Comparison of ENCODE assay signal across 9 cellular contexts in the genomic region with DNA sequence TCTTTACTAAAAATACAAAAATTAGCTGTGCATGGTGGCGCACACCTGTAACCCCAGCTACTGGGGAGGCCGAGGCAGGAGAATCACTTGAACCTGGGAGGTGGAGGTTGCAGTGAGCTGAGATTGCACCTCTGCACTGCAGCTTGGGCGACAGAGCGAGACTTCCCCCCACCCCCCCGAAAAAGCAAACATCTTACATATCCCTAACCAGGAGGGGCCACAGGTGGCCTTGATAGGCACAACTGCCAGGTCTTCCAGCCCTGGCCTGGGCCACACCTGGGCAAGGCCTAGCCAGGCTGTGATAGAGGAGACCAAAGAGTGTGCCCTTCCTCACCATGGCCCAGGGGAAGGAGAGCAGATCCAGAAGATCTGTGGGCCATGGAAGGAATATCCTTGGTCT. TPM values are rescaled to one million over a fixed set of nuclear protein-coding genes. Genes with fewer than 3 reads are reported as not detected.
"Had no signal": no experiment of that assay in that cellular context is flagged by ENCODE, and none has a peak within 500 bp of the region (broad histone marks: within the 10 kb centered on the region; RNA-seq: fewer than 3 reads in every experiment).

No MANE protein-coding gene starts in this region.

- H3K36me3 ChIP-seq: HAP-1 had no signal

- H3K9me3 Mint-ChIP-seq: GM23338, H9, HFFc6 had no signal

- H3K27ac ChIP-seq: GM23248 had no signal

- H2AFZ ChIP-seq: GM23248, GM23338 had no signal

- H3K27ac Mint-ChIP-seq: GM23338, H9, HFFc6 had no signal

- H3K4me3 ChIP-seq: GM23248, GM23338, HAP-1 had no signal

- DNase-seq: GM23248, GOT3, H9, HCEC 1CT, HFFc6 had no signal

- H3K4me3 Mint-ChIP-seq: GM23338, H9, HFFc6 had no signal

- H3K4me1 ChIP-seq: HAP-1 had no signal

- H3K9ac ChIP-seq: GM23248 had no signal

- ATAC-seq: HCT116 had no signal

- H3K9me3 ChIP-seq: HAP-1 had no signal

RNA-seq across cellular contexts. Expression of a gene that starts 28.6 kb away (rescaled TPM):
- total RNA-seq: GM23248, H4 had no signal
- polyA plus RNA-seq: GM23248 had no signal
